5 cellular contexts compared by ENCODE assay signal in genomic region chr14:52864893-52865292, GRCh38.
DNase-seq lines count a peak whose midpoint lies in the region; ATAC-seq and TF ChIP-seq lines count a peak whose summit lies in the region.
"Not testable (repeated sequence)": the region's sequence is repeated elsewhere in the genome, so short reads cannot be mapped to it uniquely, and the experiment has no call there.

No MANE protein-coding gene starts in this region.

- not testable (repeated sequence) for H4K5ac ChIP-seq in IMR-90 (ENCODE audit: low read depth, low read length)

- H3K4me1 ChIP-seq in GM23338 (ENCODE audit: insufficient read depth) (peaks cover 11% of the 10 kb centered on the region; the same call in 1 of the 2 replicates), IMR-90 (ENCODE audit: control insufficient read depth, insufficient read depth, low read length) (peaks cover 21% of the 10 kb centered on the region), smooth muscle cell (ENCODE audit: low read depth) (peaks cover 18% of the 10 kb centered on the region)
- not testable (repeated sequence) for H3K4me1 ChIP-seq in endodermal cell (ENCODE audit: control insufficient read depth, insufficient read depth, low read length)

- H3K4me1 Mint-ChIP-seq in GM23338, result not testable (repeated sequence)
- H3K4me1 Mint-ChIP-seq in endodermal cell (peaks cover 30% of the 10 kb centered on the region), osteocyte (ENCODE audit: unreplicated experiment) (peaks cover 47% of the 10 kb centered on the region)

- H4K8ac ChIP-seq in IMR-90 (ENCODE audit: low read depth in 2 of 2, low read length in 2 of 2), result peak overlapping the region in 1 of 2 experiments; percentile 81; a peak in 2 of 4 replicates

- CTCF ChIA-PET in IMR-90 (lab: Yijun Ruan, JAX), result not testable (repeated sequence)

- 0 out of 2 replicates have a peak overlapping the region, but pooled peaks have one; percentile 11 for H2BK120ac ChIP-seq in IMR-90 (ENCODE audit: low read depth, low read length)

- H3K14ac ChIP-seq in IMR-90 (replicated peaks; ENCODE audit: low read depth, low read length), result peak overlapping the region; percentile 26

- intact Hi-C loops in IMR-90 (cut with micrococcal nuclease), result not testable (repeated sequence)

- not testable (repeated sequence) for H2AFZ ChIP-seq in GM23338; IMR-90 (replicated peaks; ENCODE audit: low read length, poor library complexity); smooth muscle cell (ENCODE audit: low read depth)

- not testable (repeated sequence) for H4K91ac ChIP-seq in IMR-90 (ENCODE audit: insufficient read depth, low read depth, low read length)

- not testable (repeated sequence) for H3K23ac ChIP-seq in IMR-90 (ENCODE audit: low read depth, low read length)

- H3K4me2 ChIP-seq in GM23338; IMR-90 (ENCODE audit: low read depth, low read length): not testable (repeated sequence)
- peak overlapping the region; percentile 80 for H3K4me2 ChIP-seq in smooth muscle cell

- H3K9me1 ChIP-seq in IMR-90 (ENCODE audit: insufficient read depth, low read length), result peaks cover 14% of the 10 kb centered on the region

- H3K36me3 Mint-ChIP-seq in GM23338 (ENCODE audit: low read depth) (peaks cover 29% of the 10 kb centered on the region), endodermal cell (ENCODE audit: low read depth) (peaks cover 47% of the 10 kb centered on the region), osteocyte (ENCODE audit: unreplicated experiment) (peaks cover 19% of the 10 kb centered on the region)

- H3K56ac ChIP-seq in IMR-90 (ENCODE audit: extremely low read depth, insufficient read depth, low read length), result not testable (repeated sequence)

- not testable (repeated sequence) for H3K9me2 ChIP-seq in GM23338 (ENCODE audit: insufficient read depth)

- H3K9me3 ChIP-seq in IMR-90 (ENCODE audit: control insufficient read depth, insufficient read depth, low read length); smooth muscle cell (replicated peaks; ENCODE audit: low read depth): not testable (repeated sequence)
- peaks cover 12% of the 10 kb centered on the region for H3K9me3 ChIP-seq in endodermal cell (ENCODE audit: control insufficient read depth, low read length)

- H3K79me2 ChIP-seq in GM23338 (replicated peaks; ENCODE audit: insufficient read depth), result not testable (repeated sequence)
- H3K79me2 ChIP-seq in smooth muscle cell (ENCODE audit: low read depth), result peaks cover 50% of the 10 kb centered on the region

- dilution Hi-C loops in IMR-90 (cut with HindIII; ENCODE audit: low sequenced_read_pairs, unreplicated experiment), result not testable (repeated sequence)

- H3K27ac ChIP-seq in GM23338 (ENCODE audit: low read depth), result peak overlapping the region; percentile 7; the same call in 1 of the 2 replicates
- peak overlapping the region; percentile 95; the same call in 1 of the 2 replicates for H3K27ac ChIP-seq in IMR-90 (ENCODE audit: insufficient read depth, low read length)
- H3K27ac ChIP-seq in endodermal cell (ENCODE audit: low read depth, low read length), result not testable (repeated sequence)
- peak overlapping the region; percentile 98 for H3K27ac ChIP-seq in smooth muscle cell (ENCODE audit: low read depth)

- H2AK5ac ChIP-seq in IMR-90 (ENCODE audit: low read depth, low read length), result not testable (repeated sequence)

- ATAC-seq in GM23338; IMR-90 (ENCODE audit: low read depth): not testable (repeated sequence)

- no CpG with 5 or more reads among the region's 7 CpGs for WGBS in IMR-90 (ENCODE audit: extremely low coverage in 2 of 2, insufficient read length in 1 of 2), 2 experiments
- WGBS in endodermal cell (ENCODE audit: insufficient coverage in 1 of 2, insufficient read length in 1 of 2), 2 experiments, result 90 to 98% methylated on average over 2 to 7 of the region's 7 CpGs
- 98% methylated on average over 7 of the region's 7 CpGs for WGBS in smooth muscle cell (ENCODE audit: low lambda C conversion rate)

- in situ Hi-C loops in IMR-90 (cut with MboI; ENCODE audit: low sequenced_read_pairs), result not testable (repeated sequence)

- H3K36me3 ChIP-seq in GM23338 (ENCODE audit: insufficient read depth) (peaks cover 18% of the 10 kb centered on the region), IMR-90 (ENCODE audit: control insufficient read depth, insufficient read depth, low read length) (peaks cover 51% of the 10 kb centered on the region), endodermal cell (ENCODE audit: control insufficient read depth, insufficient read depth, low read length) (peaks cover 95% of the 10 kb centered on the region), smooth muscle cell (ENCODE audit: low read depth) (peaks cover 46% of the 10 kb centered on the region)

- not testable (repeated sequence) for H3K4me3 Mint-ChIP-seq in GM23338; endodermal cell; osteocyte (ENCODE audit: unreplicated experiment)

- H3K27ac Mint-ChIP-seq in GM23338, result not testable (repeated sequence)
- H3K27ac Mint-ChIP-seq in endodermal cell, result peak overlapping the region; percentile 60
- peak overlapping the region; percentile 80 for H3K27ac Mint-ChIP-seq in osteocyte (ENCODE audit: unreplicated experiment)

- TF ChIP-seq POLR2A in IMR-90 (IDR thresholded peaks at IDR 0.05; ENCODE audit: low read depth, low read length), result not testable (repeated sequence)

- not testable (repeated sequence) for H3K27me3 Mint-ChIP-seq in GM23338 (ENCODE audit: insufficient read depth, low read depth, poor library complexity); endodermal cell (ENCODE audit: insufficient read depth); osteocyte (ENCODE audit: unreplicated experiment)

- not testable (repeated sequence) for H2AK9ac ChIP-seq in IMR-90 (replicated peaks; ENCODE audit: low read depth, low read length, poor library complexity)

- H2BK20ac ChIP-seq in IMR-90 (ENCODE audit: low read depth, low read length), result not testable (repeated sequence)

- not testable (repeated sequence) for H3K9ac ChIP-seq in IMR-90 (ENCODE audit: low read depth, low read length); endodermal cell (ENCODE audit: extremely low read depth, low read length, poor library complexity, severe bottlenecking); smooth muscle cell (ENCODE audit: low read depth)

- not testable (repeated sequence) for BruUV-seq in IMR-90 (replicated peaks; lab: Mats Ljungman, UMichigan)

- not testable (repeated sequence) for H2BK15ac ChIP-seq in IMR-90 (ENCODE audit: low read depth, low read length)

- H3K4me3 ChIP-seq in GM23338; IMR-90 (ENCODE audit: insufficient read depth, low read depth, low read length); endodermal cell (ENCODE audit: low read length); smooth muscle cell: not testable (repeated sequence)

- not testable (repeated sequence) for H3F3A ChIP-seq in GM23338 (replicated peaks; ENCODE audit: low read depth)
- H3F3A ChIP-seq in smooth muscle cell (ENCODE audit: low read depth), result peaks cover 45% of the 10 kb centered on the region

- peak overlapping the region; percentile 29; the same call in 1 of the 2 replicates for H3K4ac ChIP-seq in IMR-90 (ENCODE audit: low read depth, low read length)

- H3K27me3 ChIP-seq in GM23338 (ENCODE audit: insufficient read depth); IMR-90 (ENCODE audit: control insufficient read depth, insufficient read depth, low read length); endodermal cell (ENCODE audit: control insufficient read depth, insufficient read depth, low read length, poor library complexity, severe bottlenecking); smooth muscle cell (ENCODE audit: low read depth): not testable (repeated sequence)

- not testable (repeated sequence) for H4K20me1 ChIP-seq in GM23338 (replicated peaks; ENCODE audit: insufficient read depth); IMR-90 (ENCODE audit: insufficient read depth, low read length); smooth muscle cell (ENCODE audit: low read depth)

- H2BK5ac ChIP-seq in IMR-90 (ENCODE audit: low read depth, low read length, poor library complexity, severe bottlenecking), result peak overlapping the region; percentile 97

- H3K18ac ChIP-seq in IMR-90 (ENCODE audit: low read depth, low read length), result 0 out of 2 replicates have a peak overlapping the region, but pooled peaks have one; percentile 25

- H3K9me3 Mint-ChIP-seq in GM23338; endodermal cell; osteocyte (ENCODE audit: unreplicated experiment): not testable (repeated sequence)

- peaks cover 41 to 66% of the 10 kb centered on the region in 2 experiments for H3K79me1 ChIP-seq in IMR-90 (ENCODE audit: low read depth in 1 of 2, low read length in 2 of 2)

- TF ChIP-seq RAD21 in IMR-90 (IDR thresholded peaks at IDR 0.05; ENCODE audit: low read length), result not testable (repeated sequence)

- not testable (repeated sequence) for TF ChIP-seq CTCF in GM23338 (conservative IDR thresholded peaks at IDR 0.05; ENCODE audit: low read depth in 2 of 2); IMR-90 (conservative IDR thresholded peaks at IDR 0.05; ENCODE audit: low read depth, low read length); endodermal cell (conservative IDR thresholded peaks at IDR 0.05); osteocyte (IDR thresholded peaks at IDR 0.05); smooth muscle cell (IDR thresholded peaks at IDR 0.05; ENCODE audit: borderline replicate concordance, insufficient read depth, poor library complexity, severe bottlenecking)

- POLR2A ChIA-PET in IMR-90 (lab: Charles Lee; ENCODE audit: unreplicated experiment), result not testable (repeated sequence)

- not testable (repeated sequence) for DNase-seq in GM23338 (ENCODE audit: low spot score); IMR-90; endodermal cell; osteocyte (ENCODE audit: extremely low spot score, unreplicated experiment); smooth muscle cell (lab: John Stamatoyannopoulos, UW; ENCODE audit: unreplicated experiment)
